8 cellular contexts compared by ENCODE assay signal in the genomic region with DNA sequence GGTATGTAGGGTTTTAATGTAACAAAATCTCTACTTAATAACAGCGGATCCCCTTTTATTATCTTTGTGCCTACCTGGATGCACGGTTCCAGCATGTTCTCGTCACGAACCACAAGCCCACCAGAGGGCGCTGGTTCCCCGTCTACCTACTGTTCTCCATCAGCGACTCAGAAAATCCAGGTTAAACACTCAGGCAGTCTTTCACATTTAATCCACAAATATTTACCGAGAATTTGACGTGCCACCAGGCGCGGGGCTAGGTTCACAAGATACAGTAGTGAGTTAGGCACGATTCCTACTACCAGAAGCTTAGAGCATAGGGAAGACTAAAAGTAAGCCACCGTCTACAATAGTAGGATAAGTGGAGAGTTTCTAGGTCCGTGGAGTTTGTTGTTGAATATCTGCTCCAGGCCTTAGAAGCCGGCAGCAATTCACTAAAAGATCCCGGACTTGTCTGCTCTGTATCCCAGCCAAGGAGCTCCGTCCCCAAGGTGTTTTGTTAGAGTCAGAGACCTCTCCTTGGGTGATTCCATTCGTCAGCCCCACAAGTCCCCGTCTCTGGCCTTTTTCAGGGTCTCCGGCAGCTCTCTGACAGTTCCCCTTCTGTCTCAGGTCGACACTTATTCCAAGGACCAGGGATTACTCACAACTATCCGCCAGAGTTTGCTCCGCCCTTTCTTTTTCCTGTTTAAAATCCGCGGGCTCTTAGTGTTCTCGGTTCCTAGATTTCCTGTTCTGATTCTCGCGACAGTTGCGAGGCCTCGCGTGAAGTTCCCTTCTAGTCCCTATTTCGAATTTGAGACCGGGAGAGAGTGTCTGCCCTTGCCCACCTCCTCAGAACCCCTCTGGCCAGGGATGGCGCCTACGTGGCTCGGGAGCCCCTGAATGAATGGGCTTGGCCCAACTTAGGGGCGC. TPM values are rescaled to one million over a fixed set of nuclear protein-coding genes. Genes with fewer than 3 reads are reported as not detected.
DNase-seq lines count a peak whose midpoint lies in the region; ATAC-seq, FAIRE-seq and TF ChIP-seq lines count a peak whose summit lies in the region.

No MANE protein-coding gene starts in this region.

- H3K9me3 Mint-ChIP-seq in T-helper 1 cell treated with Interleukin-12 subunit alpha and Interleukin-12 subunit beta and Interleukin-4 antibody, amounts not matched to agents 30 μg/mL and 1 μg/mL, for 36 hours = no peaks in the 10 kb centered on the region

- peak; percentile 77 for FAIRE-seq in GM12892 (lab: Jason Lieb, UNC)

- peak; percentile 75 to 89 (median 78) for TF ChIP-seq CTCF in ascending aorta (IDR thresholded peaks at IDR 0.05)

- DNase-seq in GM12892 (ENCODE audit: insufficient read length) (no peak), NCI-H146 treated with DMSO at 0.1 percent for 48 hours (lab: John Stamatoyannopoulos, UW; ENCODE audit: unreplicated experiment) (peak; percentile 88), ascending aorta (ENCODE audit: low spot score in 2 of 2) (peak; percentile 82 to 96), hepatic stellate cell (ENCODE audit: low spot score) (peak; percentile 93), retina (peak; percentile 99), cortex of kidney (lab: John Stamatoyannopoulos, UW) (no peak)

- H3K9me3 ChIP-seq in ascending aorta = no peaks in the 10 kb centered on the region

- H3K27ac ChIP-seq in ascending aorta = peak overlapping the region; percentile 96 to 98

- peak; percentile 62; the same call in 1 of the 2 replicates for TF ChIP-seq POLR2A in GM12892 (IDR thresholded peaks at IDR 0.05; ENCODE audit: low read depth, low read length)

- H3K4me3 ChIP-seq in ascending aorta = peak overlapping the region; percentile 60 to 79

- H3K36me3 ChIP-seq in ascending aorta = no peaks in the 10 kb centered on the region

- H3K27ac Mint-ChIP-seq in T-helper 1 cell treated with Interleukin-12 subunit alpha and Interleukin-12 subunit beta and Interleukin-4 antibody, amounts not matched to agents 30 μg/mL and 1 μg/mL, for 36 hours = peak overlapping the region; percentile 85

- peaks cover 23% of the 10 kb centered on the region for H3K27me3 Mint-ChIP-seq in T-helper 1 cell treated with Interleukin-12 subunit alpha and Interleukin-12 subunit beta and Interleukin-4 antibody, amounts not matched to agents 30 μg/mL and 1 μg/mL, for 36 hours (ENCODE audit: low read depth)

- no peaks in the 10 kb centered on the region for H3K27me3 ChIP-seq in ascending aorta

- intact Hi-C loops in ascending aorta (cut with DNase I) = loop anchor here (1.0 to 10.0 kb wide), 6 partner anchors 8 to 995 kb away; a partner anchor contains a TSS

- H3K4me1 Mint-ChIP-seq in T-helper 1 cell treated with Interleukin-12 subunit alpha and Interleukin-12 subunit beta and Interleukin-4 antibody, amounts not matched to agents 30 μg/mL and 1 μg/mL, for 36 hours (ENCODE audit: low read depth) = peaks cover 22% of the 10 kb centered on the region

- peak; percentile 35 for ATAC-seq in HG02884 (IDR thresholded peaks at IDR 0.05; ENCODE audit: unreplicated experiment)

- H3K36me3 Mint-ChIP-seq in T-helper 1 cell treated with Interleukin-12 subunit alpha and Interleukin-12 subunit beta and Interleukin-4 antibody, amounts not matched to agents 30 μg/mL and 1 μg/mL, for 36 hours (ENCODE audit: low read depth) = peaks cover 5% of the 10 kb centered on the region

- peak overlapping the region; percentile 87 for H3K4me3 Mint-ChIP-seq in T-helper 1 cell treated with Interleukin-12 subunit alpha and Interleukin-12 subunit beta and Interleukin-4 antibody, amounts not matched to agents 30 μg/mL and 1 μg/mL, for 36 hours

- peaks cover 2 to 33% of the 10 kb centered on the region in 2 donors for H3K4me1 ChIP-seq in ascending aorta

RNA-seq across cellular contexts. Expression of a gene that starts 1.5 kb away (rescaled TPM):
- 0.66 TPM for polyA plus RNA-seq in GM12892 (2012; ENCODE audit: missing spikeins)
- total RNA-seq in ascending aorta = 5.7 TPM

RNA-seq across cellular contexts. Expression of a gene that starts 29.3 kb away (rescaled TPM):
- 2.2 TPM for polyA plus RNA-seq in GM12892 (2012; ENCODE audit: missing spikeins)
- 72.4 TPM for total RNA-seq in ascending aorta

RNA-seq across cellular contexts. Expression of a gene that starts 29.4 kb away (rescaled TPM):
- polyA plus RNA-seq in GM12892 (2012; ENCODE audit: missing spikeins) = 0.15 TPM
- 0.53 TPM for total RNA-seq in ascending aorta

Comparison
In these comparisons a context has a peak if more than half of its experiments do, and no peak if none do; other contexts are left out.
1. DNase-seq: peak in NCI-H146 treated with DMSO at 0.1 percent for 48 hours (single experiment), ascending aorta (2 of 2), hepatic stellate cell (single experiment) and retina (single experiment); none in GM12892 (single experiment) and cortex of kidney (single experiment).